9 cellular contexts compared by ENCODE assay signal in genomic region chr5:24633705-24634325, GRCh38. TPM values are rescaled to one million over a fixed set of nuclear protein-coding genes. Genes with fewer than 3 reads are reported as not detected.
A peak's percentile ranks its signal among the peaks of the same experiment; 100 is the strongest.
DNase-seq lines count a peak whose midpoint lies in the region; ATAC-seq and TF ChIP-seq lines count a peak whose summit lies in the region.
"Had no signal": no experiment of that assay in that cellular context is flagged by ENCODE, and none has a peak within 500 bp of the region (broad histone marks: within the 10 kb centered on the region; RNA-seq: fewer than 3 reads in every experiment).

No MANE protein-coding gene starts in this region.

- no peak overlapping the region for H3K4me3 Mint-ChIP-seq in MCF 10A (ENCODE audit: unreplicated experiment)
- H3K4me3 Mint-ChIP-seq in activated T-helper 1 cell treated with anti-CD3 and anti-CD28 coated beads, Interleukin-12 subunit alpha, Interleukin-12 subunit beta, Interleukin-2, Interleukin-4 antibody, amounts not matched to agents 30 ng/mL and 10 ng/mL and 1 ng/mL, durations not matched to agents 14 hours and 24 hours and 36 hours = no peak overlapping the region

- H3K23ac ChIP-seq in mesendoderm (ENCODE audit: low read length) = no peak overlapping the region

- no peaks in the 10 kb centered on the region for H3K36me3 Mint-ChIP-seq in MCF 10A (ENCODE audit: insufficient read depth, unreplicated experiment)
- H3K36me3 Mint-ChIP-seq in activated T-helper 1 cell treated with anti-CD3 and anti-CD28 coated beads, Interleukin-12 subunit alpha, Interleukin-12 subunit beta, Interleukin-2, Interleukin-4 antibody, amounts not matched to agents 30 ng/mL and 10 ng/mL and 1 ng/mL, durations not matched to agents 14 hours and 24 hours and 36 hours (ENCODE audit: low read depth) = no peaks in the 10 kb centered on the region

- POLR2A ChIA-PET in MCF 10A (lab: Yijun Ruan, JAX) = no interaction called here

- H4K8ac ChIP-seq in mesendoderm (ENCODE audit: low read depth, low read length) = no peak overlapping the region

- H2BK15ac ChIP-seq in mesendoderm (replicated peaks; ENCODE audit: low read depth) = no peak overlapping the region

- no peak overlapping the region for H3K27ac Mint-ChIP-seq in MCF 10A (ENCODE audit: low read depth, unreplicated experiment)
- no peak overlapping the region for H3K27ac Mint-ChIP-seq in activated T-helper 1 cell treated with anti-CD3 and anti-CD28 coated beads, Interleukin-12 subunit alpha, Interleukin-12 subunit beta, Interleukin-2, Interleukin-4 antibody, amounts not matched to agents 30 ng/mL and 10 ng/mL and 1 ng/mL, durations not matched to agents 14 hours and 24 hours and 36 hours

- DNase-seq in G401 (ENCODE audit: low spot score) (peak; percentile 79), NCI-H2227 (lab: John Stamatoyannopoulos, UW; ENCODE audit: unreplicated experiment) (peak; percentile 69), MCF 10A (ENCODE audit: unreplicated experiment) (peak; percentile 66), mesendoderm (peak; percentile 25), HK-2 (ENCODE audit: unreplicated experiment) (no peak), putamen (ENCODE audit: low spot score) (no peak)
- DNase-seq in activated T-helper 1 cell treated with anti-CD3 and anti-CD28 coated beads, Interleukin-12 subunit alpha, Interleukin-12 subunit beta, Interleukin-2, Interleukin-4 antibody, amounts not matched to agents 30 ng/mL and 10 ng/mL and 1 ng/mL, durations not matched to agents 14 hours and 24 hours and 36 hours (ENCODE audit: low spot score) = no peak

- in situ Hi-C loops in G401 (cut with HindIII; ENCODE audit: low sequenced_read_pairs) = no loop called here

- no peak overlapping the region for H3K4ac ChIP-seq in mesendoderm (ENCODE audit: low read depth, low read length)

- H4K5ac ChIP-seq in mesendoderm (ENCODE audit: low read length) = no peak overlapping the region

- no peaks in the 10 kb centered on the region for H3K9me3 Mint-ChIP-seq in MCF 10A (ENCODE audit: unreplicated experiment)
- H3K9me3 Mint-ChIP-seq in activated T-helper 1 cell treated with anti-CD3 and anti-CD28 coated beads, Interleukin-12 subunit alpha, Interleukin-12 subunit beta, Interleukin-2, Interleukin-4 antibody, amounts not matched to agents 30 ng/mL and 10 ng/mL and 1 ng/mL, durations not matched to agents 14 hours and 24 hours and 36 hours = no peaks in the 10 kb centered on the region

- no peak overlapping the region for H2AK5ac ChIP-seq in mesendoderm (ENCODE audit: low read length)

- no peaks in the 10 kb centered on the region for H3K4me1 Mint-ChIP-seq in MCF 10A (ENCODE audit: insufficient read depth, unreplicated experiment)
- no peaks in the 10 kb centered on the region for H3K4me1 Mint-ChIP-seq in activated T-helper 1 cell treated with anti-CD3 and anti-CD28 coated beads, Interleukin-12 subunit alpha, Interleukin-12 subunit beta, Interleukin-2, Interleukin-4 antibody, amounts not matched to agents 30 ng/mL and 10 ng/mL and 1 ng/mL, durations not matched to agents 14 hours and 24 hours and 36 hours (ENCODE audit: low read depth)

- no peak overlapping the region for H2BK5ac ChIP-seq in mesendoderm (ENCODE audit: low read length)

- no peak overlapping the region for H3K56ac ChIP-seq in mesendoderm (ENCODE audit: low read length)

- CTCF ChIA-PET in MCF 10A (lab: Yijun Ruan, JAX) = interaction anchor here (0.6 to 1.5 kb wide), 3 partner anchors 190 to 373 kb away, joined by 3 to 7 read pairs (median 4); no protein-coding TSS in a partner anchor

- no CpG with 5 or more reads among the region's 4 CpGs for WGBS in mesendoderm (ENCODE audit: extremely low coverage, insufficient coverage, low lambda C conversion rate)

- no peaks in the 10 kb centered on the region for H3K27me3 ChIP-seq in mesendoderm (ENCODE audit: insufficient read depth, low read length, poor library complexity)

- no peaks in the 10 kb centered on the region for H3K4me1 ChIP-seq in mesendoderm (ENCODE audit: control insufficient read depth, low read depth, low read length)

- H3K27me3 Mint-ChIP-seq in MCF 10A (ENCODE audit: insufficient read depth, unreplicated experiment) = no peaks in the 10 kb centered on the region
- H3K27me3 Mint-ChIP-seq in activated T-helper 1 cell treated with anti-CD3 and anti-CD28 coated beads, Interleukin-12 subunit alpha, Interleukin-12 subunit beta, Interleukin-2, Interleukin-4 antibody, amounts not matched to agents 30 ng/mL and 10 ng/mL and 1 ng/mL, durations not matched to agents 14 hours and 24 hours and 36 hours (ENCODE audit: insufficient read depth) = no peaks in the 10 kb centered on the region

- ATAC-seq in HG02759 (IDR thresholded peaks at IDR 0.05; ENCODE audit: unreplicated experiment) = peak; percentile 58

- no TSS peak for BruUV-seq in MCF 10A (replicated peaks; lab: Mats Ljungman, UMichigan)

- H3K18ac ChIP-seq in mesendoderm (ENCODE audit: low read length) = no peak overlapping the region

- TF ChIP-seq CTCF in MCF 10A (IDR thresholded peaks at IDR 0.05; ENCODE audit: unreplicated experiment) = peak; percentile 57

- H3K36me3 ChIP-seq in mesendoderm (ENCODE audit: control insufficient read depth, insufficient read depth, low read length) = no peaks in the 10 kb centered on the region

- no peak overlapping the region for H2BK120ac ChIP-seq in mesendoderm (ENCODE audit: low read depth, low read length)

- no peak overlapping the region for H3K9ac ChIP-seq in mesendoderm (ENCODE audit: low read length)

- H3K4me2 ChIP-seq in mesendoderm (ENCODE audit: low read length) = no peak overlapping the region

- H3K79me2 ChIP-seq in mesendoderm (ENCODE audit: control insufficient read depth, insufficient read depth, low read length) = no peaks in the 10 kb centered on the region

- H3K27ac ChIP-seq in mesendoderm (ENCODE audit: low read depth, low read length) = no peak overlapping the region
- H3K27ac ChIP-seq: skin epidermis had no signal

- no peak overlapping the region for H3K4me3 ChIP-seq in mesendoderm (ENCODE audit: low read length)
- H3K4me3 ChIP-seq: skin epidermis had no signal

- intact Hi-C loops in MCF 10A (cut with micrococcal nuclease) = loop anchor here (2.0 to 5.0 kb wide), 2 partner anchors 1693 to 1849 kb away; no protein-coding TSS in a partner anchor
- intact Hi-C loops in activated T-helper 1 cell treated with anti-CD3 and anti-CD28 coated beads, Interleukin-12 subunit alpha, Interleukin-12 subunit beta, Interleukin-2, Interleukin-4 antibody, amounts not matched to agents 30 ng/mL and 10 ng/mL and 1 ng/mL, durations not matched to agents 14 hours and 24 hours and 36 hours (cut with micrococcal nuclease) = no loop called here

- no peaks in the 10 kb centered on the region for H3K79me1 ChIP-seq in mesendoderm (ENCODE audit: low read length)

RNA-seq across cellular contexts. Expression of gene CDH10, which starts 11.0 kb away (rescaled TPM):
- not detected in 2 replicates for total RNA-seq in G401 (2014; rRNA removed; shearing (Covaris generic))
- total RNA-seq in MCF 10A (2022) = 0.33 and 0.39 TPM in 2 replicates
- polyA plus RNA-seq in mesendoderm (2013, experiment 1 of 2) = 0.31 TPM
- polyA plus RNA-seq in mesendoderm (2013, experiment 2 of 2) = 0.24 TPM
- total RNA-seq in activated T-helper 1 cell treated with anti-CD3 and anti-CD28 coated beads, Interleukin-12 subunit alpha, Interleukin-12 subunit beta, Interleukin-2, Interleukin-4 antibody, amounts not matched to agents 30 ng/mL and 10 ng/mL and 1 ng/mL, durations not matched to agents 14 hours and 24 hours and 36 hours = not detected in 2 replicates

Comparison
In these comparisons a context has a peak if more than half of its experiments do, and no peak if none do; other contexts are left out.
1. DNase-seq: peak in G401 (single experiment), NCI-H2227 (single experiment), MCF 10A (single experiment) and mesendoderm (single experiment); none in activated T-helper 1 cell treated with anti-CD3 and anti-CD28 coated beads, Interleukin-12 subunit alpha, Interleukin-12 subunit beta, Interleukin-2, Interleukin-4 antibody, amounts not matched to agents 30 ng/mL and 10 ng/mL and 1 ng/mL, durations not matched to agents 14 hours and 24 hours and 36 hours (single experiment), HK-2 (single experiment) and putamen (single experiment).